Comparison of ENCODE assay signal across 8 cellular contexts in the genomic region with DNA sequence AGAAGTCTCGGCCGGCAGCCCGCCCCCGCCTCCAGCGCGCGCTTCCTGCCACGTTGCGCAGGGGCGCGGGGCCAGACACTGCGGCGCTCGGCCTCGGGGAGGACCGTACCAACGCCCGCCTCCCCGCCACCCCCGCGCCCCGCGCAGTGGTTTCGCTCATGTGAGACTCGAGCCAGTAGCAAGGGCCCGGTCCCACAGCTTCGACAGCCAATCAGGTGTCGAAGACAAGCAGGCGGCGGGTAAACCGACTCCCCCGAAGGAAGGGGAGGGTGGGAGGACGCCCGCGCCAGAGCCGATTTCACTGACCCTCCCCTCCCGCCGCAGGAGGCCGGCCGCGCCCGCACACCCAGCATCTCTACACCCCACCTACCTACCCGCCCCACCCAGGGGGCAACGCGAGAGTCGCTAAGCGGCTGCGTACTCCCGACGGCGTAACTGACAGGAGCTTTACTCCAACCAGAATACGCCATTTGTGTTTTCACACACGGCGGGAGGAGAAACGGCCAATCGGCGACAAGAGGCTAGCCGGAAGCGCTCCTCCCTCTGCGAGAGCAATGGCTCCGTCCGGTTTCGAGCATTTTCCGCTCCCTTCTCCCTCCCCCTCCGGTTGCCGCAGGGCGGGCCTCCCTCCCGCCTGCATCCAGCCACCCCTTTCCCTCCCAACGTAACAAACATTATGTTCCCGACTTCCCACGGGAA. TPM values are rescaled to one million over a fixed set of nuclear protein-coding genes. Genes with fewer than 3 reads are reported as not detected.
DNase-seq lines count a peak whose midpoint lies in the region; ATAC-seq lines count a peak whose summit lies in the region.

No MANE protein-coding gene starts in this region.

- under 1% methylated on average over 47 of the region's 71 CpGs for WGBS in mesenchymal stem cell

- H3K14ac ChIP-seq in mesenchymal stem cell (ENCODE audit: low read length in 2 of 2), result no peak overlapping the region

- H3K4me1 ChIP-seq in endocrine pancreas (ENCODE audit: control insufficient read depth, insufficient read depth, low read length) (peaks cover 55% of the 10 kb centered on the region), mesenchymal stem cell (ENCODE audit: control insufficient read depth, insufficient read depth, low read depth, low read length) (peaks cover 2% of the 10 kb centered on the region)

- peak overlapping the region; percentile 99 for H3K9ac ChIP-seq in endocrine pancreas (ENCODE audit: control insufficient read depth, insufficient read depth, low read length)
- peak overlapping the region; percentile 95 for H3K9ac ChIP-seq in mesenchymal stem cell (ENCODE audit: low read length)

- no peak overlapping the region for H2AFZ ChIP-seq in mesenchymal stem cell (ENCODE audit: low read depth, low read length)

- peak; percentile 72 for ATAC-seq in GM21390 (IDR thresholded peaks at IDR 0.05; ENCODE audit: unreplicated experiment)

- H3K79me1 ChIP-seq in mesenchymal stem cell (replicated peaks; ENCODE audit: low read length, poor library complexity, severe bottlenecking), result no peaks in the 10 kb centered on the region

- H3K4ac ChIP-seq in mesenchymal stem cell (ENCODE audit: low read depth in 1 of 2, low read length in 2 of 2), result peak overlapping the region; percentile 73 to 95

- H3K9me3 ChIP-seq in endocrine pancreas (ENCODE audit: control insufficient read depth, low read length) (no peaks in the 10 kb centered on the region), mesenchymal stem cell (ENCODE audit: control insufficient read depth, low read length) (no peaks in the 10 kb centered on the region)

- no peak overlapping the region for H3K23ac ChIP-seq in mesenchymal stem cell (ENCODE audit: low read length in 2 of 2)

- no peaks in the 10 kb centered on the region for H3K27me3 ChIP-seq in endocrine pancreas (ENCODE audit: control insufficient read depth, insufficient read depth, low read length)
- H3K27me3 ChIP-seq in mesenchymal stem cell (ENCODE audit: control insufficient read depth in 1 of 2, insufficient read depth in 1 of 2, low read length in 2 of 2), result no peaks in the 10 kb centered on the region

- peak; percentile 93 for DNase-seq in COR-L47 (lab: John Stamatoyannopoulos, UW)
- peak; percentile 76 to 100 (median 98) for DNase-seq in HUDEP-2 (lab: John Stamatoyannopoulos, UW; ENCODE audit: unreplicated experiment in 76 of 76)
- DNase-seq in NOMO-1 treated with dmso at 0.1 percent for 144 hours (lab: John Stamatoyannopoulos, UW; ENCODE audit: unreplicated experiment), result peak; percentile 97
- DNase-seq in activated CD8-positive, alpha-beta memory T cell treated with anti-CD3 and anti-CD28 coated beads, Interleukin-2, amount 50 U/mL, for 1 hour (ENCODE audit: extremely low read depth), result peak; percentile 94
- peak; percentile 99 for DNase-seq in mesenchymal stem cell
- DNase-seq in stimulated activated CD8-positive, alpha-beta memory T cell treated with anti-CD3 and anti-CD28 coated beads, Interleukin-12 subunit alpha, Interleukin-12 subunit beta, amount 100 ng/mL, for 24 hours (ENCODE audit: extremely low read depth), result peak; percentile 93

- peak overlapping the region; percentile 93 for H4K91ac ChIP-seq in mesenchymal stem cell (ENCODE audit: low read length)

- no peak overlapping the region for H3K4me3 ChIP-seq in endocrine pancreas (ENCODE audit: control insufficient read depth, insufficient read depth, low read length)
- H3K4me3 ChIP-seq in mesenchymal stem cell (ENCODE audit: insufficient read depth in 1 of 2, low read depth in 1 of 2, low read length in 2 of 2), result peak overlapping the region; percentile 80 to 90

- H2BK15ac ChIP-seq in mesenchymal stem cell (ENCODE audit: low read depth, poor library complexity, severe bottlenecking), result peak overlapping the region; percentile 99

- H2BK12ac ChIP-seq in mesenchymal stem cell (ENCODE audit: low read length in 2 of 2), result no peak overlapping the region

- peak overlapping the region; percentile 95 for H2BK120ac ChIP-seq in mesenchymal stem cell (ENCODE audit: low read depth, low read length)

- H3K36me3 ChIP-seq in endocrine pancreas (ENCODE audit: control insufficient read depth, insufficient read depth, low read length), result no peaks in the 10 kb centered on the region
- peaks cover 4 to 31% of the 10 kb centered on the region in 2 experiments for H3K36me3 ChIP-seq in mesenchymal stem cell (ENCODE audit: control insufficient read depth in 1 of 2, insufficient read depth in 2 of 2, low read depth in 1 of 2, low read length in 2 of 2)

- peak overlapping the region; percentile 93 for H2AK5ac ChIP-seq in mesenchymal stem cell (ENCODE audit: low read length, severe bottlenecking)

- H4K8ac ChIP-seq in mesenchymal stem cell (ENCODE audit: low read length), result peak overlapping the region; percentile 97

- H3K4me2 ChIP-seq in mesenchymal stem cell (ENCODE audit: low read length, poor library complexity, severe bottlenecking), result peak overlapping the region; percentile 36

- H2BK5ac ChIP-seq in mesenchymal stem cell (ENCODE audit: low read depth, low read length, poor library complexity, severe bottlenecking), result peak overlapping the region; percentile 93

- peak overlapping the region; percentile 96 to 99 for H3K18ac ChIP-seq in mesenchymal stem cell (ENCODE audit: low read depth in 1 of 2, low read length in 2 of 2)

- peak overlapping the region; percentile 100 for H3K27ac ChIP-seq in mesenchymal stem cell (ENCODE audit: low read length, poor library complexity, severe bottlenecking)

RNA-seq across cellular contexts. Expression of a gene that starts 0.6 kb away (rescaled TPM):
- 83.9 TPM for polyA plus RNA-seq in mesenchymal stem cell (2013, experiment 1 of 2)
- polyA plus RNA-seq in mesenchymal stem cell (2013, experiment 2 of 2), result 77.6 TPM

RNA-seq across cellular contexts. Expression of a gene that starts 33.9 kb away (rescaled TPM):
- polyA plus RNA-seq in mesenchymal stem cell (2013, experiment 1 of 2), result 19.1 TPM
- polyA plus RNA-seq in mesenchymal stem cell (2013, experiment 2 of 2), result 20.3 TPM
